Comparison of ENCODE assay signal across 1 cellular context in genomic region chr9:6645153-6646027, GRCh38.
A peak's percentile ranks its signal among the peaks of the same experiment; 100 is the strongest.
TF ChIP-seq lines count a peak whose summit lies in the region.

TSS of gene GLDC (minus strand) at chr9:6645729. CDS start at chr9:6645499, 230 bp downstream.

TF ChIP-seq in HCT116, 20 proteins besides CTCF, POLR2A, EP300 and RAD21 (continued from another document):
- TF ChIP-seq ZBTB33 (IDR thresholded peaks at IDR 0.05; ENCODE audit: extremely low read depth, insufficient replicate concordance, low read length) (no peak), POLR2AphosphoS5 (IDR thresholded peaks at IDR 0.05; ENCODE audit: low read depth, low read length) (peak; percentile 87)
